ENCODE assay signal across 19 cellular contexts in genomic region chr11:134521452-134522289, GRCh38.
DNase-seq lines count a peak whose midpoint lies in the region; ATAC-seq, FAIRE-seq and TF ChIP-seq lines count a peak whose summit lies in the region.
"Had no signal": no experiment of that assay in that cellular context is flagged by ENCODE, and none has a peak within 500 bp of the region (broad histone marks: within the 10 kb centered on the region; RNA-seq: fewer than 3 reads in every experiment).

No MANE protein-coding gene starts in this region.

- peak overlapping the region; percentile 65; the same call in 1 of the 2 replicates for H2BK15ac ChIP-seq in H1 (ENCODE audit: low read length)

- no peak overlapping the region for H2BK120ac ChIP-seq in H1 (replicated peaks; ENCODE audit: low read depth, low read length)

- peaks cover 4% of the 10 kb centered on the region; the same call in 1 of the 2 replicates for H3K23me2 ChIP-seq in H1 (ENCODE audit: low read depth, low read length)

- ATAC-seq in stimulated activated naive B cell treated with anti-CD40 and anti-IgM and Interleukin-4, amounts not matched to agents 10 μg/mL and 1 μg/mL and 100 μg/mL, for 72 hours (replicated peaks) = no peak
- ATAC-seq in GM21825 (IDR thresholded peaks at IDR 0.05; ENCODE audit: unreplicated experiment) (no peak), GM21526 (IDR thresholded peaks at IDR 0.05; ENCODE audit: low FRiP score, unreplicated experiment) (no peak)
- ATAC-seq: GM12878 had no signal

- H3K9ac ChIP-seq in H1 (replicated peaks in 1 of 4; ENCODE audit: extremely low read depth in 1 of 4, low read depth in 3 of 4, low read length in 3 of 4) = no peak overlapping the region

- no peak overlapping the region for H3K4me2 ChIP-seq in H1 (ENCODE audit: insufficient read depth in 1 of 2, low read depth in 2 of 2, low read length in 2 of 2)

- peak overlapping the region; percentile 44 for H3K14ac ChIP-seq in H1 (ENCODE audit: insufficient read length)

- peaks cover 0 to 4% of the 10 kb centered on the region in 2 experiments for H4K20me1 ChIP-seq in H1 (replicated peaks in 1 of 2; ENCODE audit: control insufficient read depth in 1 of 2, insufficient read depth in 2 of 2, low read length in 2 of 2)

- H3K9me3 ChIP-seq in H1 (ENCODE audit: insufficient read depth in 2 of 2, low read depth in 1 of 2, low read length in 1 of 2) = no peaks in the 10 kb centered on the region

- no peak for TF ChIP-seq EP300 in H1 (IDR thresholded peaks at IDR 0.05; ENCODE audit: borderline replicate concordance in 1 of 2, low read depth in 2 of 2, low read length in 2 of 2)

- H3K36me3 Mint-ChIP-seq in T-helper 1 cell treated with Interleukin-12 subunit alpha and Interleukin-12 subunit beta and Interleukin-4 antibody, amounts not matched to agents 30 μg/mL and 1 μg/mL, for 36 hours (ENCODE audit: low read depth) = no peaks in the 10 kb centered on the region
- H3K36me3 Mint-ChIP-seq in nephron progenitor cell (ENCODE audit: low read depth) = no peaks in the 10 kb centered on the region
- peaks cover 0 to 4% of the 10 kb centered on the region in 2 donors for H3K36me3 Mint-ChIP-seq in stimulated activated naive B cell treated with anti-CD40 and anti-IgM and Interleukin-4, amounts not matched to agents 10 μg/mL and 1 μg/mL and 100 μg/mL, for 72 hours
- H3K36me3 Mint-ChIP-seq: IgD-negative memory B cell had no signal

- CTCF ChIA-PET in H1 (lab: Charles Lee; ENCODE audit: partially characterized antibody) = interaction anchor here (0.7 kb wide), 1 partner anchor 21 kb away, joined by 3 read pairs; no protein-coding TSS in a partner anchor

- DNase-seq in T-helper 1 cell = no peak
- DNase-seq in H1 (ENCODE audit: low read depth in 1 of 2, low spot score in 2 of 2) = no peak
- no peak for DNase-seq in nephron progenitor cell
- DNase-seq in stimulated activated naive B cell treated with anti-CD40 and anti-IgM and Interleukin-4, amounts not matched to agents 10 μg/mL and 1 μg/mL and 100 μg/mL, for 72 hours = no peak
- no peak for DNase-seq in GM12891 (ENCODE audit: insufficient read length, low spot score)
- DNase-seq: GDM1, Kasumi-1, MM.1S, NCI-H1092 treated with DMSO at 0.1 percent for 48 hours, NCI-H1694, NCI-H2107, OCI-M1, SIG-M5 had no signal

- no peak overlapping the region for H3K4ac ChIP-seq in H1 (replicated peaks; ENCODE audit: insufficient read length, low read depth, low read length)

- POLR2A ChIA-PET in H1 (lab: Charles Lee; ENCODE audit: partially characterized antibody) = no interaction called here

- no peaks in the 10 kb centered on the region for H3K27me3 Mint-ChIP-seq in T-helper 1 cell treated with Interleukin-12 subunit alpha and Interleukin-12 subunit beta and Interleukin-4 antibody, amounts not matched to agents 30 μg/mL and 1 μg/mL, for 36 hours (ENCODE audit: low read depth)
- H3K27me3 Mint-ChIP-seq in nephron progenitor cell (ENCODE audit: low read depth, poor library complexity) = peaks cover 17% of the 10 kb centered on the region
- peaks cover 0 to 11% of the 10 kb centered on the region in 2 donors for H3K27me3 Mint-ChIP-seq in stimulated activated naive B cell treated with anti-CD40 and anti-IgM and Interleukin-4, amounts not matched to agents 10 μg/mL and 1 μg/mL and 100 μg/mL, for 72 hours

- no peak for TF ChIP-seq CTCF in H1 (IDR thresholded peaks at IDR 0.05; ENCODE audit: control extremely low read depth in 1 of 3, insufficient read depth in 1 of 3, low read depth in 1 of 3, low read length in 3 of 3)
- no peak for TF ChIP-seq CTCF in nephron progenitor cell (IDR thresholded peaks at IDR 0.05)

- 90% methylated on average over 18 of the region's 18 CpGs; no CpG with 5 or more reads in 1 of the 2 experiments for WGBS in H1 (ENCODE audit: extremely low coverage in 1 of 2, insufficient coverage in 1 of 2, insufficient read length in 1 of 2, insufficient replicate concordance in 2 of 2, low coverage in 1 of 2, low lambda C conversion rate in 2 of 2, missing lambda C conversion rate in 1 of 2), 2 experiments

- H3K4me3 Mint-ChIP-seq in T-helper 1 cell treated with Interleukin-12 subunit alpha and Interleukin-12 subunit beta and Interleukin-4 antibody, amounts not matched to agents 30 μg/mL and 1 μg/mL, for 36 hours = no peak overlapping the region
- H3K4me3 Mint-ChIP-seq in nephron progenitor cell = no peak overlapping the region
- no peak overlapping the region for H3K4me3 Mint-ChIP-seq in stimulated activated naive B cell treated with anti-CD40 and anti-IgM and Interleukin-4, amounts not matched to agents 10 μg/mL and 1 μg/mL and 100 μg/mL, for 72 hours
- H3K4me3 Mint-ChIP-seq: IgD-negative memory B cell had no signal

- no peaks in the 10 kb centered on the region for H3K27me3 ChIP-seq in H1 (replicated peaks in 1 of 4; ENCODE audit: control insufficient read depth in 3 of 4, extremely low read depth in 1 of 4, insufficient read depth in 3 of 4, low read length in 3 of 4)

- no peak overlapping the region for H4K5ac ChIP-seq in H1 (ENCODE audit: insufficient read length, low read depth, low read length)

- no peak overlapping the region for H3K27ac ChIP-seq in H1 (ENCODE audit: low read depth, low read length)

- H3K36me3 ChIP-seq in H1 (ENCODE audit: control insufficient read depth in 2 of 4, insufficient read depth in 4 of 4, low read length in 3 of 4) = no peaks in the 10 kb centered on the region

- H3K27ac Mint-ChIP-seq in T-helper 1 cell treated with Interleukin-12 subunit alpha and Interleukin-12 subunit beta and Interleukin-4 antibody, amounts not matched to agents 30 μg/mL and 1 μg/mL, for 36 hours = peak overlapping the region; percentile 29
- peak overlapping the region; percentile 14 for H3K27ac Mint-ChIP-seq in nephron progenitor cell
- no peak overlapping the region for H3K27ac Mint-ChIP-seq in stimulated activated naive B cell treated with anti-CD40 and anti-IgM and Interleukin-4, amounts not matched to agents 10 μg/mL and 1 μg/mL and 100 μg/mL, for 72 hours
- H3K27ac Mint-ChIP-seq: IgD-negative memory B cell had no signal

- no peak overlapping the region for H4K8ac ChIP-seq in H1 (ENCODE audit: extremely low read depth, insufficient read depth, low read length)

- no peaks in the 10 kb centered on the region; a peak in 1 of 7 replicates for H3K4me1 ChIP-seq in H1 (replicated peaks in 1 of 4; ENCODE audit: control insufficient read depth in 3 of 4, insufficient read depth in 4 of 4, low read length in 3 of 4)

- no peak for TF ChIP-seq POLR2A in H1 (IDR thresholded peaks at IDR 0.05; ENCODE audit: control extremely low read depth in 1 of 2, low read depth in 2 of 2, low read length in 2 of 2)
- TF ChIP-seq POLR2A in GM12891 (IDR thresholded peaks at IDR 0.05; ENCODE audit: low read depth, low read length) = no peak

- H4K91ac ChIP-seq in H1 (replicated peaks; ENCODE audit: insufficient read length, low read length) = peak overlapping the region; percentile 64

- H2AK5ac ChIP-seq in H1 (ENCODE audit: low read depth, low read length) = peak overlapping the region; percentile 79; the same call in 1 of the 2 replicates

- no peak overlapping the region for H2AFZ ChIP-seq in H1 (ENCODE audit: low read length)

- FAIRE-seq in H1 (lab: Jason Lieb, UNC) (no peak), GM12891 (lab: Jason Lieb, UNC) (no peak)
- FAIRE-seq: GM12878, GM18507 had no signal

- no peak overlapping the region for H2BK20ac ChIP-seq in H1 (ENCODE audit: low read length)

- TF ChIP-seq RAD21 in H1 (IDR thresholded peaks at IDR 0.05 in 1 of 2, conservative IDR thresholded peaks at IDR 0.05 in 1 of 2; ENCODE audit: low read depth in 2 of 2, low read length in 2 of 2) = no peak

- H3K79me1 ChIP-seq in H1 (ENCODE audit: low read depth, low read length) = no peaks in the 10 kb centered on the region

- H2BK12ac ChIP-seq in H1 (ENCODE audit: low read depth, low read length) = no peak overlapping the region; the same call in 1 of the 2 replicates

- no peak overlapping the region for H3K23ac ChIP-seq in H1 (ENCODE audit: insufficient read length)

- no peak overlapping the region for H3K56ac ChIP-seq in H1 (replicated peaks; ENCODE audit: insufficient read length, low read depth, low read length)

- no peak overlapping the region for H3K4me3 ChIP-seq in H1 (ENCODE audit: extremely low read depth in 1 of 4, insufficient read depth in 2 of 4, low read depth in 3 of 4, low read length in 4 of 4)
- H3K4me3 ChIP-seq: GM12878 had no signal

- no peaks in the 10 kb centered on the region for H3K9me3 Mint-ChIP-seq in T-helper 1 cell treated with Interleukin-12 subunit alpha and Interleukin-12 subunit beta and Interleukin-4 antibody, amounts not matched to agents 30 μg/mL and 1 μg/mL, for 36 hours
- no peaks in the 10 kb centered on the region for H3K9me3 Mint-ChIP-seq in nephron progenitor cell
- peaks cover 8 to 9% of the 10 kb centered on the region in 2 donors for H3K9me3 Mint-ChIP-seq in stimulated activated naive B cell treated with anti-CD40 and anti-IgM and Interleukin-4, amounts not matched to agents 10 μg/mL and 1 μg/mL and 100 μg/mL, for 72 hours

- H3K79me2 ChIP-seq in H1 (ENCODE audit: control insufficient read depth in 1 of 2, insufficient read depth in 2 of 2, low read length in 2 of 2) = no peaks in the 10 kb centered on the region

- H3K4me1 Mint-ChIP-seq in T-helper 1 cell treated with Interleukin-12 subunit alpha and Interleukin-12 subunit beta and Interleukin-4 antibody, amounts not matched to agents 30 μg/mL and 1 μg/mL, for 36 hours (ENCODE audit: low read depth) = no peaks in the 10 kb centered on the region
- H3K4me1 Mint-ChIP-seq in nephron progenitor cell = peaks cover 60% of the 10 kb centered on the region
- H3K4me1 Mint-ChIP-seq in stimulated activated naive B cell treated with anti-CD40 and anti-IgM and Interleukin-4, amounts not matched to agents 10 μg/mL and 1 μg/mL and 100 μg/mL, for 72 hours = no peaks in the 10 kb centered on the region

- peak overlapping the region; percentile 68; the same call in 1 of the 2 replicates for H2BK5ac ChIP-seq in H1 (ENCODE audit: low read depth, low read length)

- H3K18ac ChIP-seq in H1 (ENCODE audit: extremely low read depth, low read length) = no peak overlapping the region

TF ChIP-seq in H1, 55 proteins besides CTCF, POLR2A, EP300 and RAD21 (continues in another document):
- TF ChIP-seq SIN3A (conservative IDR thresholded peaks at IDR 0.05 in 1 of 2, IDR thresholded peaks at IDR 0.05 in 1 of 2; ENCODE audit: low read depth in 1 of 2, low read length in 2 of 2) = no peak
- TF ChIP-seq EZH2 (IDR thresholded peaks at IDR 0.05; ENCODE audit: low read depth, low read length, severe bottlenecking) = no peak

TF ChIP-seq in GM12891, 5 proteins besides CTCF, POLR2A, EP300 and RAD21:
- TF ChIP-seq TAF1 (IDR thresholded peaks at IDR 0.05; ENCODE audit: low read depth, low read length) (no peak), POU2F2 (IDR thresholded peaks at IDR 0.05; ENCODE audit: low read depth, low read length) (no peak), POLR2AphosphoS5 (IDR thresholded peaks at IDR 0.05; ENCODE audit: low read depth, low read length) (no peak)
